Comparison of ENCODE assay signal across 30 cellular contexts in the genomic region with DNA sequence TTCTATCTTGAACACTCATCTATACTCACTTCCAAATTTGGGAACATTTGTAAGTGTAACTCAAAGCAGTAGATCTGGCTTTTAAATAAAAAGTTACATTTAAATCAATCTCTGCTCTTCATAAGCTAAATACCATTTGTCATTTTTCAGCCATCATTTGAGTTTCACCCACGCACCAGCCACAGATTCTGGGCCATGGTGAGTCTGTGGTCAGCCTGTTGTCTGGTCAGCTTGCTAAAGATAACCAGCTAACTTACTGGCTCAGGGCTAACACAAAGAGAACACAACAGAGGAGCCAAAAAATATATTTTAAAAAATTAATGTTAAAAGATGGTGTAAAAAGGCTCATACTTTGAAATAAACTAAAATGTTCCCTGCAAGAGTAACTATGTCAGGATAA.
"Had no signal": no experiment of that assay in that cellular context is flagged by ENCODE, and none has a peak within 500 bp of the region (broad histone marks: within the 10 kb centered on the region; RNA-seq: fewer than 3 reads in every experiment).

No MANE protein-coding gene starts in this region.

- H3K27me3 ChIP-seq: breast epithelium, upper lobe of left lung, vagina had no signal

- H3K79me2 ChIP-seq: parathyroid adenoma had no signal

- H3K36me3 Mint-ChIP-seq: activated naive CD4-positive, alpha-beta T cell treated with anti-CD3 and anti-CD28 coated beads, Interleukin-2, amount 10 ng/mL, durations not matched to agents 7 days and 5 days; activated naive CD8-positive, alpha-beta T cell treated with anti-CD3 and anti-CD28 coated beads, Interleukin-2, amount 10 ng/mL, durations not matched to agents 7 days and 5 days; mesothelial cell of epicardium; naive thymus-derived CD8-positive, alpha-beta T cell had no signal

- H3K9ac ChIP-seq: parathyroid adenoma had no signal

- H3K4me1 Mint-ChIP-seq: activated naive CD4-positive, alpha-beta T cell treated with anti-CD3 and anti-CD28 coated beads, Interleukin-2, amount 10 ng/mL, durations not matched to agents 7 days and 5 days; activated naive CD8-positive, alpha-beta T cell treated with anti-CD3 and anti-CD28 coated beads, Interleukin-2, amount 10 ng/mL, durations not matched to agents 7 days and 5 days; naive thymus-derived CD8-positive, alpha-beta T cell had no signal

- H3K4me3 ChIP-seq: breast epithelium, psoas muscle, spleen, upper lobe of left lung, vagina had no signal

- H3K27ac Mint-ChIP-seq: activated naive CD4-positive, alpha-beta T cell treated with anti-CD3 and anti-CD28 coated beads, Interleukin-2, amount 10 ng/mL, durations not matched to agents 7 days and 5 days; activated naive CD8-positive, alpha-beta T cell treated with anti-CD3 and anti-CD28 coated beads, Interleukin-2, amount 10 ng/mL, durations not matched to agents 7 days and 5 days; mesothelial cell of epicardium; naive thymus-derived CD8-positive, alpha-beta T cell; T-helper 1 cell treated with Interleukin-12 subunit alpha and Interleukin-12 subunit beta and Interleukin-4 antibody, amounts not matched to agents 30 μg/mL and 1 μg/mL, for 36 hours had no signal

- FAIRE-seq: endometrium, frontal cortex, islet of Langerhans had no signal

- H3K36me3 ChIP-seq: breast epithelium, spleen, upper lobe of left lung, vagina, WERI-Rb-1 had no signal

- H3K9me3 Mint-ChIP-seq: activated naive CD4-positive, alpha-beta T cell treated with anti-CD3 and anti-CD28 coated beads, Interleukin-2, amount 10 ng/mL, durations not matched to agents 7 days and 5 days; activated naive CD8-positive, alpha-beta T cell treated with anti-CD3 and anti-CD28 coated beads, Interleukin-2, amount 10 ng/mL, durations not matched to agents 7 days and 5 days; mesothelial cell of epicardium; neural crest cell; T-helper 1 cell treated with Interleukin-12 subunit alpha and Interleukin-12 subunit beta and Interleukin-4 antibody, amounts not matched to agents 30 μg/mL and 1 μg/mL, for 36 hours had no signal

- H3K9me3 ChIP-seq: breast epithelium, psoas muscle, spleen, upper lobe of left lung, vagina had no signal

- H3K27ac ChIP-seq: epithelial cell of prostate, parathyroid adenoma, psoas muscle, spleen, upper lobe of left lung, vagina, WERI-Rb-1 had no signal

- ATAC-seq: activated CD4-positive, CD25-positive, alpha-beta regulatory T cell treated with anti-CD3 and anti-CD28 coated beads, Interleukin-2, amount 50 U/mL, for 24 hours; naive thymus-derived CD8-positive, alpha-beta T cell; stimulated activated naive CD8-positive, alpha-beta T cell treated with anti-CD3 and anti-CD28 coated beads, Interleukin-15, Interleukin-2, amounts not matched to agents 100 U/mL and 50 U/mL, for 24 hours had no signal

- H3K4me3 Mint-ChIP-seq: activated naive CD4-positive, alpha-beta T cell treated with anti-CD3 and anti-CD28 coated beads, Interleukin-2, amount 10 ng/mL, durations not matched to agents 7 days and 5 days; activated naive CD8-positive, alpha-beta T cell treated with anti-CD3 and anti-CD28 coated beads, Interleukin-2, amount 10 ng/mL, durations not matched to agents 7 days and 5 days; mesothelial cell of epicardium; naive thymus-derived CD8-positive, alpha-beta T cell; neural crest cell; T-helper 1 cell treated with Interleukin-12 subunit alpha and Interleukin-12 subunit beta and Interleukin-4 antibody, amounts not matched to agents 30 μg/mL and 1 μg/mL, for 36 hours had no signal

- H3K4me1 ChIP-seq: breast epithelium, parathyroid adenoma, psoas muscle, spleen, upper lobe of left lung had no signal

- DNase-seq: activated CD4-positive, alpha-beta T cell treated with anti-CD3 and anti-CD28 coated beads for 48 hours; activated CD4-positive, alpha-beta T cell treated with anti-CD3 and anti-CD28 coated beads, Interleukin-2, amount 50 U/mL, for 48 hours; activated CD8-positive, alpha-beta memory T cell treated with anti-CD3 and anti-CD28 coated beads, Interleukin-2, amount 50 U/mL, for 4 hours; activated gamma-delta T cell; activated naive CD4-positive, alpha-beta T cell treated with anti-CD3 and anti-CD28 coated beads, Interleukin-2, amount 10 ng/mL, durations not matched to agents 7 days and 5 days; activated naive CD8-positive, alpha-beta T cell treated with anti-CD3 and anti-CD28 coated beads, Interleukin-2, amount 10 ng/mL, durations not matched to agents 7 days and 5 days; activated T-cell treated with anti-CD3 and anti-CD28 coated beads, Interleukin-2, amount 50 U/mL, for 1 hour; amniotic stem cell; central memory CD4-positive, alpha-beta T cell; effector CD8-positive, alpha-beta T cell; glutamatergic neuron; naive thymus-derived CD8-positive, alpha-beta T cell; psoas muscle; spleen; stimulated activated naive CD8-positive, alpha-beta T cell treated with anti-CD3 and anti-CD28 coated beads, Interleukin-15, Interleukin-2, amounts not matched to agents 100 U/mL and 50 U/mL, for 24 hours; SW 1271; T-helper 9 cell; upper lobe of left lung; WERI-Rb-1 had no signal

- H2AFZ ChIP-seq: parathyroid adenoma had no signal
